In the genomic region with DNA sequence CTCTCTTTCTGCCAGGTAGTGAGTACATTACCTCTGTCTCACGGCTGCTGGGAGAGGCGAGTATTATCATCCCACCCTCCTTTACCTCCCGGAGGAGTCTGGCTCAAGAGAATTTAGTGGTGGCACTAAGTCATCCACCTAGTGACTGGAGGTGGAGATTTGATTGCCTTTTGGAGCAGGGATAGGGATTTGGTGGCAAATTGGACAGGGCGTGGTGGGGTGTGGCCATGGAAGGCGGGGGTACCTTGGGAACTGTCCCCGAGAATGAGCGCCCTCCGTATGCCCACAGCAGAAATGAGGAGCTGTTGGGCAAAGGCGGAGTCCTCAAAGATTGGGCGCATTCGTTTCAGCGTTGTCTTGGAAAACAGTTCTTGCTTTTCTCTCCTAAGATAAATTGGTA, we compare ENCODE assay signal across 8 cellular contexts. TPM values are rescaled to one million over a fixed set of nuclear protein-coding genes. Genes with fewer than 3 reads are reported as not detected.
DNase-seq lines count a peak whose midpoint lies in the region; ATAC-seq and TF ChIP-seq lines count a peak whose summit lies in the region.

No MANE protein-coding gene starts in this region.

- peak overlapping the region; percentile 93; the same call in 1 of the 2 replicates for H2AFZ ChIP-seq in MM.1S (ENCODE audit: low read length)

- H3K4me3 ChIP-seq in MM.1S (ENCODE audit: low read length) (peak overlapping the region; percentile 82), colonic mucosa (peak overlapping the region; percentile 94)
- peak overlapping the region; percentile 95 for H3K4me3 ChIP-seq in naive thymus-derived CD4-positive, alpha-beta T cell (ENCODE audit: low read length)

- H3K36me3 ChIP-seq in MM.1S (replicated peaks; ENCODE audit: insufficient read depth, low read length) (no peaks in the 10 kb centered on the region), colonic mucosa (no peaks in the 10 kb centered on the region)
- no peaks in the 10 kb centered on the region for H3K36me3 ChIP-seq in naive thymus-derived CD4-positive, alpha-beta T cell (ENCODE audit: control insufficient read depth in 2 of 3, insufficient read depth in 3 of 3, low read length in 3 of 3)

- H3K9ac ChIP-seq in MM.1S (ENCODE audit: low read length) = no peak overlapping the region; the same call in 1 of the 2 replicates
- H3K9ac ChIP-seq in colonic mucosa (ENCODE audit: low read depth in 2 of 2, low read length in 2 of 2) = peak overlapping the region; percentile 58 to 88

- peaks cover 19% of the 10 kb centered on the region; the same call in 1 of the 2 replicates for H3K79me2 ChIP-seq in MM.1S (ENCODE audit: low read length)

- POLR2A ChIA-PET in naive thymus-derived CD4-positive, alpha-beta T cell (lab: Charles Lee) = interaction anchor here (1.5 to 1.6 kb wide), 2 partner anchors 32 to 68 kb away, joined by 17 to 19 read pairs; partner anchors contain the start of genes BRWD1 and HMGN1
- POLR2A ChIA-PET in GM10248 (lab: Yijun Ruan, JAX) = no interaction called here

- H3K27me3 ChIP-seq in MM.1S (replicated peaks; ENCODE audit: insufficient read depth, low read length) = no peaks in the 10 kb centered on the region
- H3K27me3 ChIP-seq in colonic mucosa = no peaks in the 10 kb centered on the region
- no peaks in the 10 kb centered on the region for H3K27me3 ChIP-seq in naive thymus-derived CD4-positive, alpha-beta T cell (ENCODE audit: control insufficient read depth in 2 of 2, insufficient read depth in 2 of 2, low read length in 2 of 2)

- H3K27me3 Mint-ChIP-seq in naive thymus-derived CD4-positive, alpha-beta T cell = peaks cover 0 to 4% (median 3%) of the 10 kb centered on the region in 5 donors

- peaks cover 8 to 32% (median 25%) of the 10 kb centered on the region in 7 donors for H3K4me1 Mint-ChIP-seq in naive thymus-derived CD4-positive, alpha-beta T cell

- intact Hi-C loops in colonic mucosa (cut with DNase I) = no loop called here
- intact Hi-C loops in naive thymus-derived CD4-positive, alpha-beta T cell (cut with micrococcal nuclease) = loop anchor here (2.0 to 10.0 kb wide), 3 partner anchors 64 to 616 kb away; partner anchors contain the start of genes BRWD1 (in 1 of the 2) and LCA5L (in 1 of the 2)

- no peak for TF ChIP-seq CTCF in MM.1S (IDR thresholded peaks at IDR 0.05; ENCODE audit: low read length)
- no peak for TF ChIP-seq CTCF in colonic mucosa (IDR thresholded peaks at IDR 0.05)
- no peak for TF ChIP-seq CTCF in GM10248 (IDR thresholded peaks at IDR 0.05; ENCODE audit: control extremely low read depth, extremely low read depth, low read depth, missing control alignments)

- no peaks in the 10 kb centered on the region for H4K20me1 ChIP-seq in MM.1S (ENCODE audit: insufficient read depth, low read length)

- ATAC-seq in naive thymus-derived CD4-positive, alpha-beta T cell = no peak
- ATAC-seq in GM18873 (IDR thresholded peaks at IDR 0.05; ENCODE audit: low FRiP score, unreplicated experiment) (no peak), HG02970 (IDR thresholded peaks at IDR 0.05; ENCODE audit: low FRiP score, unreplicated experiment) (no peak)

- H3K27ac ChIP-seq in MM.1S (ENCODE audit: low read length) = no peak overlapping the region
- H3K27ac ChIP-seq in colonic mucosa = peak overlapping the region; percentile 79
- peak overlapping the region; percentile 84 for H3K27ac ChIP-seq in naive thymus-derived CD4-positive, alpha-beta T cell (ENCODE audit: low read depth, low read length)

- H3K36me3 Mint-ChIP-seq in naive thymus-derived CD4-positive, alpha-beta T cell = peaks cover 0 to 2% (median 0%) of the 10 kb centered on the region in 5 donors

- peak overlapping the region; percentile 88 to 95 (median 92) for H3K4me3 Mint-ChIP-seq in naive thymus-derived CD4-positive, alpha-beta T cell

- peak; percentile 2 for DNase-seq in DMS79 (lab: John Stamatoyannopoulos, UW)
- no peak for DNase-seq in MM.1S
- DNase-seq in colonic mucosa = peak; percentile 40
- DNase-seq in naive thymus-derived CD4-positive, alpha-beta T cell = no peak
- no peak for DNase-seq in GM10248 (ENCODE audit: extremely low spot score)
- DNase-seq in activated CD8-positive, alpha-beta memory T cell treated with anti-CD3 and anti-CD28 coated beads for 24 hours = no peak

- no peaks in the 10 kb centered on the region for H3F3A ChIP-seq in MM.1S (ENCODE audit: insufficient read depth, low read length)

- H3K4me1 ChIP-seq in MM.1S (ENCODE audit: low read length) (peaks cover 6% of the 10 kb centered on the region; the same call in 1 of the 2 replicates), colonic mucosa (peaks cover 4% of the 10 kb centered on the region)
- H3K4me1 ChIP-seq in naive thymus-derived CD4-positive, alpha-beta T cell (ENCODE audit: control insufficient read depth in 2 of 2, insufficient read depth in 2 of 2, low read length in 2 of 2) = peaks cover 7 to 10% of the 10 kb centered on the region in 2 donors

- CTCF ChIA-PET in naive thymus-derived CD4-positive, alpha-beta T cell (lab: Charles Lee) = no interaction called here
- CTCF ChIA-PET in GM10248 (lab: Yijun Ruan, JAX) = interaction anchor here (1.1 kb wide), 1 partner anchor 11 kb away, joined by 3 read pairs; no protein-coding TSS in a partner anchor

- H3K27ac Mint-ChIP-seq in naive thymus-derived CD4-positive, alpha-beta T cell = peak overlapping the region; percentile 33 to 95 (median 83)

- no peaks in the 10 kb centered on the region for H3K9me3 ChIP-seq in MM.1S (replicated peaks; ENCODE audit: insufficient read depth, low read length)
- no peaks in the 10 kb centered on the region for H3K9me3 ChIP-seq in colonic mucosa
- H3K9me3 ChIP-seq in naive thymus-derived CD4-positive, alpha-beta T cell (ENCODE audit: control insufficient read depth in 2 of 3, low read length in 3 of 3) = no peaks in the 10 kb centered on the region

- H3K9me2 ChIP-seq in MM.1S (replicated peaks; ENCODE audit: insufficient read depth, low read length) = no peaks in the 10 kb centered on the region

- peaks cover 0 to 1% (median 0%) of the 10 kb centered on the region in 11 donors for H3K9me3 Mint-ChIP-seq in naive thymus-derived CD4-positive, alpha-beta T cell

- peak overlapping the region; percentile 82 for H3K4me2 ChIP-seq in MM.1S (ENCODE audit: low read depth, low read length)

RNA-seq across cellular contexts. Expression of gene HMGN1, which starts 32.1 kb away (rescaled TPM):
- total RNA-seq in colonic mucosa = 100 to 1,000 TPM; 240 to 305 TPM
- 100 to 1,000 TPM; 198 to 310 (median 262) TPM for total RNA-seq in naive thymus-derived CD4-positive, alpha-beta T cell
- 100 to 1,000 TPM; 198 to 286 TPM for polyA plus RNA-seq in naive thymus-derived CD4-positive, alpha-beta T cell

Comparison
In these comparisons a context has a peak if more than half of its experiments do, and no peak if none do; other contexts are left out.
1. DNase-seq: peak in DMS79 (single experiment) and colonic mucosa (single experiment); none in MM.1S (single experiment), naive thymus-derived CD4-positive, alpha-beta T cell (0 of 9), GM10248 (single experiment) and activated CD8-positive, alpha-beta memory T cell treated with anti-CD3 and anti-CD28 coated beads for 24 hours (single experiment).
2. Peak in every context shown above with its lines, with median percentiles within 50 percentile points of each other: H3K4me3 ChIP-seq.